18 cellular contexts compared by ENCODE assay signal in the genomic region with DNA sequence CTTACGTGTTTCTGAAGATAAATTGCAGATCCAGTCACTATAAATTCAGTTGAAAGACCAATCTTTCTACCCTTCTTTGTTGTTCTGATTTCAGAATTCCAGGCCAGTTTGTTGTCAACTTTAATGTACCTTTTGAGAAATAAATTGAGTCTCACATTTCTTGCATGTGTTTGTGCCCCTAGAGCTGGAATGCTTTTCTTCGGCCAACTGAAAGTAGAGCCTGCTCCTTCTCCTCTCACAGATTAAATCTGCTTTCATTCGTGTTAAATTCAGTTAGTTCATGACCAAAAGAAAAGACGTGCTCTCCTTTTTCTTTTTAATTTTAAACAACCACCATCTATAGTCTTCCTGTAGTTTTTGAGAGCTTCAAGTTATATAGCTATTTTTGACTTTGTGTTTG. TPM values are rescaled to one million over a fixed set of nuclear protein-coding genes. Genes with fewer than 3 reads are reported as not detected.
DNase-seq lines count a peak whose midpoint lies in the region; ATAC-seq and TF ChIP-seq lines count a peak whose summit lies in the region.
"Had no signal": no experiment of that assay in that cellular context is flagged by ENCODE, and none has a peak within 500 bp of the region (broad histone marks: within the 10 kb centered on the region; RNA-seq: fewer than 3 reads in every experiment).

No MANE protein-coding gene starts in this region.

- H3K9me2 ChIP-seq in SK-N-SH, result no peaks in the 10 kb centered on the region

- no peak for TF ChIP-seq EP300 in SK-N-SH (IDR thresholded peaks at IDR 0.05; ENCODE audit: borderline replicate concordance in 1 of 2, low read depth in 1 of 2, low read length in 1 of 2)

- TF ChIP-seq CTCF in SK-N-SH (IDR thresholded peaks at IDR 0.05) (no peak), lower lobe of right lung (IDR thresholded peaks at IDR 0.05) (no peak), thyroid gland (IDR thresholded peaks at IDR 0.05) (no peak)

- TF ChIP-seq RAD21 in SK-N-SH (IDR thresholded peaks at IDR 0.05; ENCODE audit: low read length), result no peak

- peak overlapping the region; percentile 46; the same call in 1 of the 2 replicates for H3K9ac ChIP-seq in SK-N-SH

- ATAC-seq in lower lobe of right lung (no peak), HG03571 (IDR thresholded peaks at IDR 0.05; ENCODE audit: unreplicated experiment) (no peak)
- ATAC-seq: A549; activated CD8-positive, alpha-beta memory T cell treated with anti-CD3 and anti-CD28 coated beads, Interleukin-2, amount 10 ng/mL, durations not matched to agents 7 days and 5 days had no signal

- no peak overlapping the region for H3K4me2 ChIP-seq in SK-N-SH
- H3K4me2 ChIP-seq: A549 had no signal

- no peaks in the 10 kb centered on the region for H3K79me2 ChIP-seq in SK-N-SH (ENCODE audit: insufficient read depth)

- no peaks in the 10 kb centered on the region for H3K27me3 ChIP-seq in SK-N-SH (ENCODE audit: insufficient read depth)
- H3K27me3 ChIP-seq in lower lobe of right lung (ENCODE audit: low read depth), result no peaks in the 10 kb centered on the region
- H3K27me3 ChIP-seq in thyroid gland, result no peaks in the 10 kb centered on the region
- H3K27me3 ChIP-seq in SJCRH30, result no peaks in the 10 kb centered on the region; the same call in 1 of the 2 replicates

- 61% methylated on average over 4 of the region's 4 CpGs for WGBS in SK-N-SH (ENCODE audit: low lambda C conversion rate)
- WGBS in thyroid gland, 2 donors, result 67 to 74% methylated on average over 4 of the region's 4 CpGs

- CTCF ChIA-PET in SK-N-SH (lab: Yijun Ruan, JAX), result interaction anchor here (0.7 to 1.8 kb wide), 4 partner anchors 18 to 480 kb away, joined by 3 to 5 read pairs (median 3); a partner anchor contains a TSS

- H3K4me3 ChIP-seq in SK-N-SH (ENCODE audit: low read depth in 2 of 2, low read length in 1 of 2) (no peak overlapping the region), lower lobe of right lung (peak overlapping the region; percentile 27), thyroid gland (replicated peaks in 1 of 3) (peak overlapping the region in 1 of 3 donors; percentile 2), SJCRH30 (no peak overlapping the region)
- H3K4me3 ChIP-seq: A549 had no signal

- POLR2A ChIA-PET in SK-N-SH (lab: Yijun Ruan, JAX), result no interaction called here

- TF ChIP-seq POLR2A in thyroid gland (IDR thresholded peaks at IDR 0.05), result no peak

- peaks cover 21% of the 10 kb centered on the region for H3F3A ChIP-seq in SK-N-SH (replicated peaks; ENCODE audit: insufficient read depth)

- H3K4me1 ChIP-seq in SK-N-SH (ENCODE audit: control insufficient read depth in 1 of 2, insufficient read depth in 2 of 2, low read depth in 1 of 2, low read length in 1 of 2) (peaks cover 0 to 13% of the 10 kb centered on the region in 2 experiments; a peak in 2 of 4 replicates), lower lobe of right lung (peaks cover 28% of the 10 kb centered on the region), thyroid gland (no peaks in the 10 kb centered on the region), SJCRH30 (no peaks in the 10 kb centered on the region)
- H3K4me1 ChIP-seq: A549 had no signal

- no peaks in the 10 kb centered on the region for H4K20me1 ChIP-seq in SK-N-SH (ENCODE audit: insufficient read depth)

- H3K36me3 ChIP-seq in SK-N-SH (replicated peaks in 1 of 2; ENCODE audit: control insufficient read depth in 1 of 2, insufficient read depth in 2 of 2, low read length in 1 of 2) (no peaks in the 10 kb centered on the region), lower lobe of right lung (no peaks in the 10 kb centered on the region), thyroid gland (no peaks in the 10 kb centered on the region), SJCRH30 (no peaks in the 10 kb centered on the region)

- no peaks in the 10 kb centered on the region for H3K9me3 ChIP-seq in SK-N-SH
- no peaks in the 10 kb centered on the region for H3K9me3 ChIP-seq in lower lobe of right lung
- no peaks in the 10 kb centered on the region for H3K9me3 ChIP-seq in thyroid gland
- H3K9me3 ChIP-seq in SJCRH30 (replicated peaks), result no peaks in the 10 kb centered on the region
- H3K9me3 ChIP-seq: A549 had no signal

- peak overlapping the region; percentile 73 for H2AFZ ChIP-seq in SK-N-SH (ENCODE audit: low read depth)

- intact Hi-C loops in lower lobe of right lung (cut with DNase I) (no loop called here), thyroid gland (cut with DNase I) (no loop called here)

- DNase-seq in NOMO-1 treated with DMSO at 0.1 percent for 48 hours (lab: John Stamatoyannopoulos, UW; ENCODE audit: unreplicated experiment) (peak; percentile 38), NOMO-1 treated with dmso at 0.1 percent for 144 hours (lab: John Stamatoyannopoulos, UW; ENCODE audit: unreplicated experiment) (no peak), SK-N-SH (no peak), lower lobe of right lung (no peak), thyroid gland (no peak), foreskin melanocyte (no peak), SJCRH30 (no peak)
- DNase-seq: activated B cell treated with CpG ODN at 0.5 μM for 24 hours; activated CD8-positive, alpha-beta memory T cell treated with anti-CD3 and anti-CD28 coated beads, Interleukin-2, amount 10 ng/mL, durations not matched to agents 7 days and 5 days; activated gamma-delta T cell treated with Interleukin-2 at 50 U/mL for 16 hours; CD8-positive, alpha-beta memory T cell; NCI-H1092 treated with DMSO at 0.1 percent for 48 hours; NCI-H2171 treated with DMSO at 0.1 percent for 48 hours; occipital lobe; SW 1271; trophoblast cell had no signal

- H3K27ac ChIP-seq in SK-N-SH (ENCODE audit: low read depth in 2 of 2, low read length in 1 of 2) (peak overlapping the region; percentile 6 to 44; a peak in 2 of 4 replicates), lower lobe of right lung (peak overlapping the region; percentile 78), thyroid gland (peak overlapping the region; percentile 50 to 85 (median 73)), SJCRH30 (no peak overlapping the region)
- H3K27ac ChIP-seq: A549 had no signal

TF ChIP-seq in SK-N-SH, 30 proteins besides CTCF, POLR2A, EP300 and RAD21:
- TF ChIP-seq SMC3 (IDR thresholded peaks at IDR 0.05; ENCODE audit: low read depth, low read length) (no peak), RCOR1 (IDR thresholded peaks at IDR 0.05; ENCODE audit: low read length) (no peak)
- TF ChIP-seq, protein P1, sequence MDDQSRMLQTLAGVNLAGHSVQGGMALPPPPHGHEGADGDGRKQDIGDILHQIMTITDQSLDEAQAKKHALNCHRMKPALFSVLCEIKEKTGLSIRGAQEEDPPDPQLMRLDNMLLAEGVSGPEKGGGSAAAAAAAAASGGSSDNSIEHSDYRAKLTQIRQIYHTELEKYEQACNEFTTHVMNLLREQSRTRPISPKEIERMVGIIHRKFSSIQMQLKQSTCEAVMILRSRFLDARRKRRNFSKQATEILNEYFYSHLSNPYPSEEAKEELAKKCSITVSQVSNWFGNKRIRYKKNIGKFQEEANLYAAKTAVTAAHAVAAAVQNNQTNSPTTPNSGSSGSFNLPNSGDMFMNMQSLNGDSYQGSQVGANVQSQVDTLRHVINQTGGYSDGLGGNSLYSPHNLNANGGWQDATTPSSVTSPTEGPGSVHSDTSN (IDR thresholded peaks at IDR 0.05), result peak; percentile 42

RNA-seq across cellular contexts. Expression of a gene that starts 22.9 kb away (rescaled TPM):
- polyA plus RNA-seq in SK-N-SH (2012; rRNA removed), result 24.1 and 24.8 TPM in 2 replicates
- 20.5 and 22.0 TPM in 2 replicates for polyA plus RNA-seq in SK-N-SH (2012; cell fraction: cytosol; rRNA removed)
- polyA plus RNA-seq in SK-N-SH (2012; cell fraction: nucleus; rRNA removed), result 50.8 and 66.2 TPM in 2 replicates
- total RNA-seq in lower lobe of right lung, result 20.0 TPM
- total RNA-seq in thyroid gland, result 10 to 100 TPM; 28.6 to 79.8 (median 66.9) TPM
- 13.3 and 16.6 TPM in 2 replicates for total RNA-seq in SJCRH30 (2014; rRNA removed; shearing (Covaris generic))
